ENCODE assay signal across 8 cellular contexts in genomic region chr1:100440075-100440809, GRCh38.
DNase-seq lines count a peak whose midpoint lies in the region; FAIRE-seq and TF ChIP-seq lines count a peak whose summit lies in the region.

No MANE protein-coding gene starts in this region.

- H3K27me3 ChIP-seq in spleen (replicated peaks in 1 of 7) = no peaks in the 10 kb centered on the region

- peaks cover under 1% of the 10 kb centered on the region for H3K9me3 Mint-ChIP-seq in activated naive CD4-positive, alpha-beta T cell treated with anti-CD3 and anti-CD28 coated beads, Interleukin-2, amount 10 ng/mL, durations not matched to agents 7 days and 5 days

- peak overlapping the region; percentile 29 for H3K4me3 Mint-ChIP-seq in activated naive CD4-positive, alpha-beta T cell treated with anti-CD3 and anti-CD28 coated beads, Interleukin-2, amount 10 ng/mL, durations not matched to agents 7 days and 5 days

- no peak overlapping the region for H3K4me3 ChIP-seq in spleen

- H3K27ac ChIP-seq in spleen = peak overlapping the region; percentile 53 to 80 (median 62)

- intact Hi-C loops in spleen (cut with DNase I; ENCODE audit: low total_unique reads) = no loop called here

- no peaks in the 10 kb centered on the region for H3K9me3 ChIP-seq in spleen

- 33 to 46% (median 44%) methylated on average over 4 of the region's 4 CpGs for WGBS in spleen, 5 donors

- H3K4me1 ChIP-seq in spleen = peaks cover 11 to 64% (median 42%) of the 10 kb centered on the region in 6 donors

- H3K36me3 ChIP-seq in spleen = peaks cover 0 to 23% (median 0%) of the 10 kb centered on the region in 6 donors

- CTCF ChIA-PET in activated naive CD4-positive, alpha-beta T cell treated with anti-CD3 and anti-CD28 coated beads, Interleukin-2, amount 10 ng/mL, durations not matched to agents 7 days and 5 days (lab: Charles Lee) = interaction anchor here (0.9 to 1.4 kb wide), 5 partner anchors 8 to 83 kb away, joined by 3 to 7 read pairs (median 3); no protein-coding TSS in a partner anchor

- TF ChIP-seq POLR2A in GM12892 (IDR thresholded peaks at IDR 0.05; ENCODE audit: low read depth, low read length) (no peak), spleen (IDR thresholded peaks at IDR 0.05) (no peak)

- H3K4me1 Mint-ChIP-seq in activated naive CD4-positive, alpha-beta T cell treated with anti-CD3 and anti-CD28 coated beads, Interleukin-2, amount 10 ng/mL, durations not matched to agents 7 days and 5 days = peaks cover 78% of the 10 kb centered on the region

- DNase-seq in GM12892 (ENCODE audit: insufficient read length) (no peak), SK-N-DZ (ENCODE audit: low spot score) (peak; percentile 36), spleen (no peak), epidermal melanocyte (ENCODE audit: insufficient read length, low spot score) (no peak), SKM-1 treated with dmso at 0.1 percent for 144 hours (lab: John Stamatoyannopoulos, UW; ENCODE audit: unreplicated experiment) (no peak), NCI-H2227 (lab: John Stamatoyannopoulos, UW; ENCODE audit: unreplicated experiment) (no peak), frontal cortex (ENCODE audit: low spot score in 2 of 2) (no peak)
- DNase-seq in activated naive CD4-positive, alpha-beta T cell treated with anti-CD3 and anti-CD28 coated beads, Interleukin-2, amount 10 ng/mL, durations not matched to agents 7 days and 5 days = peak; percentile 89

- TF ChIP-seq CTCF in spleen (IDR thresholded peaks at IDR 0.05 in 8 of 11, conservative IDR thresholded peaks at IDR 0.05 in 3 of 11) = no peak

- no peaks in the 10 kb centered on the region for H3K27me3 Mint-ChIP-seq in activated naive CD4-positive, alpha-beta T cell treated with anti-CD3 and anti-CD28 coated beads, Interleukin-2, amount 10 ng/mL, durations not matched to agents 7 days and 5 days

- H3K27ac Mint-ChIP-seq in activated naive CD4-positive, alpha-beta T cell treated with anti-CD3 and anti-CD28 coated beads, Interleukin-2, amount 10 ng/mL, durations not matched to agents 7 days and 5 days = peak overlapping the region; percentile 90

- FAIRE-seq in GM12892 (lab: Jason Lieb, UNC) (peak; percentile 42), frontal cortex (lab: Jason Lieb, UNC) (no peak)

- H3K36me3 Mint-ChIP-seq in activated naive CD4-positive, alpha-beta T cell treated with anti-CD3 and anti-CD28 coated beads, Interleukin-2, amount 10 ng/mL, durations not matched to agents 7 days and 5 days = peaks cover 50% of the 10 kb centered on the region

Comparison
In these comparisons a context has a peak if more than half of its experiments do, and no peak if none do; other contexts are left out.
1. DNase-seq: peak in SK-N-DZ (single experiment) and activated naive CD4-positive, alpha-beta T cell treated with anti-CD3 and anti-CD28 coated beads, Interleukin-2, amount 10 ng/mL, durations not matched to agents 7 days and 5 days (single experiment); none in GM12892 (single experiment), spleen (single experiment), epidermal melanocyte (single experiment), SKM-1 treated with dmso at 0.1 percent for 144 hours (single experiment), NCI-H2227 (single experiment) and frontal cortex (0 of 2).